In the genomic region with DNA sequence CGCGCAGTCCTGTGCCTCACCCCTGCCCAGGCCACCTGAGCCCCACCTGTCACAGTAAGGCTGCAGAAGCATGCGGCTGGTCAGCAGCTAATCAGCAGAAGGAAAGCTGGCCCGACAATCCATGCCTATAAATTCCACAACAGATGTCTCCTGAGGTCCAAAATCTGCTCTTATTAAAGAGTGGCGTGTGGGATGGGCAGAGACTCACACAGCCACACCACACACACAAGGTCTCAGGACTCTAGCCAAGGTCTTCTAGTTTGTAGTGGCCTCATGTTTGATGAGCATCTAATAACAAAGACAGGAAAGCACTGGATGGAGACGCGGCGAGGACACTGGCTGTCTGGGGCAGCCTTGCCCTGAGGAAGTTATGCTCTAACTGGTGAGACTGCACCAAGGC, we compare ENCODE assay signal across 24 cellular contexts. TPM values are rescaled to one million over a fixed set of nuclear protein-coding genes. Genes with fewer than 3 reads are reported as not detected.
DNase-seq lines count a peak whose midpoint lies in the region; ATAC-seq and TF ChIP-seq lines count a peak whose summit lies in the region.
"Had no signal": no experiment of that assay in that cellular context is flagged by ENCODE, and none has a peak within 500 bp of the region (broad histone marks: within the 10 kb centered on the region; RNA-seq: fewer than 3 reads in every experiment).

No MANE protein-coding gene starts in this region.

- BruUV-seq in Caco-2 (replicated peaks; lab: Mats Ljungman, UMichigan), result no TSS peak

- peaks cover 58% of the 10 kb centered on the region for H3K4me1 Mint-ChIP-seq in activated T-cell treated with anti-CD3 and anti-CD28 coated beads, Interleukin-2, amount 50 U/mL, for 24 hours (ENCODE audit: low read depth)
- H3K4me1 Mint-ChIP-seq in Caco-2 (ENCODE audit: low read depth, unreplicated experiment), result peaks cover 21% of the 10 kb centered on the region
- H3K4me1 Mint-ChIP-seq in activated naive CD8-positive, alpha-beta T cell treated with anti-CD3 and anti-CD28 coated beads, Interleukin-2, amount 10 ng/mL, durations not matched to agents 7 days and 5 days, result peaks cover 38% of the 10 kb centered on the region
- H3K4me1 Mint-ChIP-seq in nephron progenitor cell, result peaks cover 28% of the 10 kb centered on the region
- H3K4me1 Mint-ChIP-seq in type B pancreatic cell (ENCODE audit: unreplicated experiment), result peaks cover 37% of the 10 kb centered on the region

- POLR2A ChIA-PET in Caco-2 (lab: Charles Lee), result no interaction called here
- POLR2A ChIA-PET in activated naive CD8-positive, alpha-beta T cell treated with anti-CD3 and anti-CD28 coated beads, Interleukin-2, amount 10 ng/mL, durations not matched to agents 7 days and 5 days (lab: Charles Lee), result interaction anchor here (0.5 to 2.2 kb wide), 5 partner anchors 21 to 85 kb away, joined by 3 to 9 read pairs (median 4); no protein-coding TSS in a partner anchor

- CTCF ChIA-PET in Caco-2 (lab: Charles Lee), result no interaction called here

- H3K27me3 ChIP-seq in Caco-2 (replicated peaks; ENCODE audit: control insufficient read depth, insufficient read depth, low read length), result no peaks in the 10 kb centered on the region
- H3K27me3 ChIP-seq: hepatocyte, neural progenitor cell had no signal

- intact Hi-C loops in Caco-2 (cut with micrococcal nuclease; ENCODE audit: unreplicated experiment), result no loop called here

- no peak overlapping the region for H3K4me3 ChIP-seq in Caco-2 (ENCODE audit: low read depth, low read length)
- H3K4me3 ChIP-seq: hepatocyte, neural progenitor cell, prostate gland had no signal

- no peak for DNase-seq in activated T-cell treated with anti-CD3 and anti-CD28 coated beads, Interleukin-2, amount 50 U/mL, for 24 hours
- DNase-seq in activated T-cell treated with anti-CD3 and anti-CD28 coated beads, Interleukin-2, amount 50 U/mL, for 1 hour, result no peak
- DNase-seq in Caco-2 (no peak), nephron progenitor cell (no peak), type B pancreatic cell (ENCODE audit: extremely low spot score, unreplicated experiment) (no peak), NCI-H1436 (lab: John Stamatoyannopoulos, UW) (no peak), RKO (ENCODE audit: low spot score) (no peak)
- DNase-seq in activated naive CD8-positive, alpha-beta T cell treated with anti-CD3 and anti-CD28 coated beads, Interleukin-2, amount 10 ng/mL, durations not matched to agents 7 days and 5 days, result no peak
- DNase-seq: activated CD4-positive, alpha-beta T cell treated with anti-CD3 and anti-CD28 coated beads, Interleukin-2, amount 50 U/mL, for 4 hours; DMS79; effector memory CD4-positive, alpha-beta T cell; foreskin melanocyte; left ventricle myocardium superior; NCI-H1092; NCI-H1930; NCI-H2227 treated with DMSO at 0.1 percent for 48 hours; SHP77 treated with DMSO at 0.1 percent for 48 hours; substantia nigra had no signal

- H3K4me3 Mint-ChIP-seq in activated T-cell treated with anti-CD3 and anti-CD28 coated beads, Interleukin-2, amount 50 U/mL, for 24 hours, result no peak overlapping the region
- H3K4me3 Mint-ChIP-seq in Caco-2 (ENCODE audit: unreplicated experiment) (no peak overlapping the region), nephron progenitor cell (no peak overlapping the region), type B pancreatic cell (no peak overlapping the region)
- peak overlapping the region; percentile 12 for H3K4me3 Mint-ChIP-seq in activated naive CD8-positive, alpha-beta T cell treated with anti-CD3 and anti-CD28 coated beads, Interleukin-2, amount 10 ng/mL, durations not matched to agents 7 days and 5 days
- H3K4me3 Mint-ChIP-seq: mesothelial cell of epicardium, neural progenitor cell had no signal

- H3K4me1 ChIP-seq in Caco-2, result peaks cover 33% of the 10 kb centered on the region
- H3K4me1 ChIP-seq: neural progenitor cell had no signal

- ATAC-seq in activated naive CD8-positive, alpha-beta T cell treated with anti-CD3 and anti-CD28 coated beads, Interleukin-2, amount 10 ng/mL, durations not matched to agents 7 days and 5 days (ENCODE audit: low read depth), result no peak
- ATAC-seq: activated naive CD4-positive, alpha-beta T cell treated with anti-CD3 and anti-CD28 coated beads, Interleukin-2, amount 50 U/mL, for 72 hours; esophagus mucosa; left ventricle myocardium superior had no signal

- H3K36me3 ChIP-seq in Caco-2 (ENCODE audit: control insufficient read depth, insufficient read depth, low read length), result no peaks in the 10 kb centered on the region
- H3K36me3 ChIP-seq: neural progenitor cell, prostate gland had no signal

- H3K9me3 Mint-ChIP-seq in activated T-cell treated with anti-CD3 and anti-CD28 coated beads, Interleukin-2, amount 50 U/mL, for 24 hours, result peaks cover 2% of the 10 kb centered on the region
- H3K9me3 Mint-ChIP-seq in Caco-2 (ENCODE audit: unreplicated experiment), result no peaks in the 10 kb centered on the region
- H3K9me3 Mint-ChIP-seq in activated naive CD8-positive, alpha-beta T cell treated with anti-CD3 and anti-CD28 coated beads, Interleukin-2, amount 10 ng/mL, durations not matched to agents 7 days and 5 days, result no peaks in the 10 kb centered on the region
- H3K9me3 Mint-ChIP-seq in nephron progenitor cell, result peaks cover 11% of the 10 kb centered on the region
- no peaks in the 10 kb centered on the region for H3K9me3 Mint-ChIP-seq in type B pancreatic cell
- H3K9me3 Mint-ChIP-seq: mesothelial cell of epicardium had no signal

- peaks cover 51% of the 10 kb centered on the region for H3K36me3 Mint-ChIP-seq in activated T-cell treated with anti-CD3 and anti-CD28 coated beads, Interleukin-2, amount 50 U/mL, for 24 hours (ENCODE audit: low read depth)
- H3K36me3 Mint-ChIP-seq in Caco-2 (ENCODE audit: insufficient read depth, unreplicated experiment) (peaks cover 18% of the 10 kb centered on the region), nephron progenitor cell (ENCODE audit: low read depth) (peaks cover 42% of the 10 kb centered on the region), type B pancreatic cell (peaks cover 22% of the 10 kb centered on the region)
- H3K36me3 Mint-ChIP-seq in activated naive CD8-positive, alpha-beta T cell treated with anti-CD3 and anti-CD28 coated beads, Interleukin-2, amount 10 ng/mL, durations not matched to agents 7 days and 5 days, result peaks cover 12% of the 10 kb centered on the region

- H3K27me3 Mint-ChIP-seq in activated T-cell treated with anti-CD3 and anti-CD28 coated beads, Interleukin-2, amount 50 U/mL, for 24 hours, result no peaks in the 10 kb centered on the region
- no peaks in the 10 kb centered on the region for H3K27me3 Mint-ChIP-seq in Caco-2 (ENCODE audit: insufficient read depth, unreplicated experiment)
- H3K27me3 Mint-ChIP-seq in activated naive CD8-positive, alpha-beta T cell treated with anti-CD3 and anti-CD28 coated beads, Interleukin-2, amount 10 ng/mL, durations not matched to agents 7 days and 5 days, result no peaks in the 10 kb centered on the region
- no peaks in the 10 kb centered on the region for H3K27me3 Mint-ChIP-seq in nephron progenitor cell (ENCODE audit: low read depth, poor library complexity)
- H3K27me3 Mint-ChIP-seq in type B pancreatic cell, result no peaks in the 10 kb centered on the region

- peak overlapping the region; percentile 70 for H3K27ac Mint-ChIP-seq in activated T-cell treated with anti-CD3 and anti-CD28 coated beads, Interleukin-2, amount 50 U/mL, for 24 hours
- H3K27ac Mint-ChIP-seq in Caco-2 (ENCODE audit: unreplicated experiment) (peak overlapping the region; percentile 32), nephron progenitor cell (peak overlapping the region; percentile 40), type B pancreatic cell (no peak overlapping the region)
- no peak overlapping the region for H3K27ac Mint-ChIP-seq in activated naive CD8-positive, alpha-beta T cell treated with anti-CD3 and anti-CD28 coated beads, Interleukin-2, amount 10 ng/mL, durations not matched to agents 7 days and 5 days
- H3K27ac Mint-ChIP-seq: neural progenitor cell had no signal

- TF ChIP-seq CTCF in Caco-2 (IDR thresholded peaks at IDR 0.05; ENCODE audit: insufficient read depth in 1 of 2, low read depth in 1 of 2, low read length in 1 of 2, severe bottlenecking in 1 of 2, unreplicated experiment in 1 of 2) (no peak), nephron progenitor cell (IDR thresholded peaks at IDR 0.05) (no peak), type B pancreatic cell (conservative IDR thresholded peaks at IDR 0.05) (no peak)

- no peaks in the 10 kb centered on the region for H3K9me3 ChIP-seq in Caco-2
- H3K9me3 ChIP-seq: prostate gland had no signal

RNA-seq across cellular contexts. Expression of a gene that starts 55.9 kb away (rescaled TPM):
- 297 TPM in 2 replicates for total RNA-seq in Caco-2 (2022)
- total RNA-seq in activated naive CD8-positive, alpha-beta T cell treated with anti-CD3 and anti-CD28 coated beads, Interleukin-2, amount 10 ng/mL, durations not matched to agents 7 days and 5 days, result 100 to 1,000 TPM; 213 to 217 TPM
- 153 and 155 TPM in 2 replicates for total RNA-seq in type B pancreatic cell (ENCODE audit: low replicate concordance)

Comparison
In these comparisons a context has a peak if more than half of its experiments do, and no peak if none do; other contexts are left out.
1. H3K27ac Mint-ChIP-seq: peak in activated T-cell treated with anti-CD3 and anti-CD28 coated beads, Interleukin-2, amount 50 U/mL, for 24 hours (single experiment), Caco-2 (single experiment) and nephron progenitor cell (single experiment); none in activated naive CD8-positive, alpha-beta T cell treated with anti-CD3 and anti-CD28 coated beads, Interleukin-2, amount 10 ng/mL, durations not matched to agents 7 days and 5 days (single experiment) and type B pancreatic cell (single experiment).